1 cellular context compared by ENCODE assay signal in the genomic region with DNA sequence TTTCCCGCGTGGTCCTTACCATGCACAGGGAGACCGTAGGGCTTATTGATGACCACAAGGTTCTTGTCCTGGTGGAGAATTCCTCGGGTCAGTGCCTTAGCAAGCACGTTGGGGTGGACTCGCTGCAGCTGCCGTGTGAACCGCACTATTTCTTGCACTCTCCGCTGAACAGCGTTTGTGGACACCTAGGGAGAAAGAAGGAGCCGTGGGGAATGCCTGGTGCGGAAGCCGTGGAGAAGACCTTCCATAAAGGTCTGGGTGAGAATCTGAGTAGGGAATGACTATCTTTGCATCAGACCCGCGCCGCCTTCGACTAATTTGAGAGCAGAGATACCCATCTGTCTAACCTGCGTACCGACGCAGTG.
TF ChIP-seq lines count a peak whose summit lies in the region.

No MANE protein-coding gene starts in this region.

TF ChIP-seq in H1, 55 proteins besides CTCF, POLR2A, EP300 and RAD21:
- TF ChIP-seq ASH2L (IDR thresholded peaks at IDR 0.05; ENCODE audit: low read length) (no peak), HDAC2 (IDR thresholded peaks at IDR 0.05; ENCODE audit: borderline replicate concordance in 1 of 2, low read depth in 2 of 2, low read length in 2 of 2) (no peak), POLR2AphosphoS5 (IDR thresholded peaks at IDR 0.05; ENCODE audit: low read depth, low read length) (no peak), HDAC6 (IDR thresholded peaks at IDR 0.05; ENCODE audit: low read depth, low read length) (no peak), BRCA1 (IDR thresholded peaks at IDR 0.05; ENCODE audit: low read depth, low read length) (no peak), SP1 (IDR thresholded peaks at IDR 0.05; ENCODE audit: low read depth, low read length) (no peak), SP4 (IDR thresholded peaks at IDR 0.05; ENCODE audit: low read length) (no peak), TAF7 (optimal IDR thresholded peaks at IDR 0.05; ENCODE audit: borderline replicate concordance, low read depth, low read length) (no peak), CHD1 (IDR thresholded peaks at IDR 0.05; ENCODE audit: low read depth, low read length) (no peak), ATF3 (IDR thresholded peaks at IDR 0.05; ENCODE audit: insufficient read depth, low read depth, low read length) (no peak), GTF2F1 (IDR thresholded peaks at IDR 0.05; ENCODE audit: borderline replicate concordance, low read depth, low read length) (no peak), BCL11A (IDR thresholded peaks at IDR 0.05; ENCODE audit: low read depth in 2 of 2, low read length in 2 of 2) (no peak)
- TF ChIP-seq, protein P1, sequence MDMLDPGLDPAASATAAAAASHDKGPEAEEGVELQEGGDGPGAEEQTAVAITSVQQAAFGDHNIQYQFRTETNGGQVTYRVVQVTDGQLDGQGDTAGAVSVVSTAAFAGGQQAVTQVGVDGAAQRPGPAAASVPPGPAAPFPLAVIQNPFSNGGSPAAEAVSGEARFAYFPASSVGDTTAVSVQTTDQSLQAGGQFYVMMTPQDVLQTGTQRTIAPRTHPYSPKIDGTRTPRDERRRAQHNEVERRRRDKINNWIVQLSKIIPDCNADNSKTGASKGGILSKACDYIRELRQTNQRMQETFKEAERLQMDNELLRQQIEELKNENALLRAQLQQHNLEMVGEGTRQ (IDR thresholded peaks at IDR 0.05; ENCODE audit: low read length) = no peak
- TF ChIP-seq, protein P2, sequence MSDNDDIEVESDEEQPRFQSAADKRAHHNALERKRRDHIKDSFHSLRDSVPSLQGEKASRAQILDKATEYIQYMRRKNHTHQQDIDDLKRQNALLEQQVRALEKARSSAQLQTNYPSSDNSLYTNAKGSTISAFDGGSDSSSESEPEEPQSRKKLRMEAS (IDR thresholded peaks at IDR 0.05) = no peak
- TF ChIP-seq, protein P3, sequence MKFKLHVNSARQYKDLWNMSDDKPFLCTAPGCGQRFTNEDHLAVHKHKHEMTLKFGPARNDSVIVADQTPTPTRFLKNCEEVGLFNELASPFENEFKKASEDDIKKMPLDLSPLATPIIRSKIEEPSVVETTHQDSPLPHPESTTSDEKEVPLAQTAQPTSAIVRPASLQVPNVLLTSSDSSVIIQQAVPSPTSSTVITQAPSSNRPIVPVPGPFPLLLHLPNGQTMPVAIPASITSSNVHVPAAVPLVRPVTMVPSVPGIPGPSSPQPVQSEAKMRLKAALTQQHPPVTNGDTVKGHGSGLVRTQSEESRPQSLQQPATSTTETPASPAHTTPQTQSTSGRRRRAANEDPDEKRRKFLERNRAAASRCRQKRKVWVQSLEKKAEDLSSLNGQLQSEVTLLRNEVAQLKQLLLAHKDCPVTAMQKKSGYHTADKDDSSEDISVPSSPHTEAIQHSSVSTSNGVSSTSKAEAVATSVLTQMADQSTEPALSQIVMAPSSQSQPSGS (IDR thresholded peaks at IDR 0.05; ENCODE audit: low read length) = no peak
- TF ChIP-seq, protein P4, sequence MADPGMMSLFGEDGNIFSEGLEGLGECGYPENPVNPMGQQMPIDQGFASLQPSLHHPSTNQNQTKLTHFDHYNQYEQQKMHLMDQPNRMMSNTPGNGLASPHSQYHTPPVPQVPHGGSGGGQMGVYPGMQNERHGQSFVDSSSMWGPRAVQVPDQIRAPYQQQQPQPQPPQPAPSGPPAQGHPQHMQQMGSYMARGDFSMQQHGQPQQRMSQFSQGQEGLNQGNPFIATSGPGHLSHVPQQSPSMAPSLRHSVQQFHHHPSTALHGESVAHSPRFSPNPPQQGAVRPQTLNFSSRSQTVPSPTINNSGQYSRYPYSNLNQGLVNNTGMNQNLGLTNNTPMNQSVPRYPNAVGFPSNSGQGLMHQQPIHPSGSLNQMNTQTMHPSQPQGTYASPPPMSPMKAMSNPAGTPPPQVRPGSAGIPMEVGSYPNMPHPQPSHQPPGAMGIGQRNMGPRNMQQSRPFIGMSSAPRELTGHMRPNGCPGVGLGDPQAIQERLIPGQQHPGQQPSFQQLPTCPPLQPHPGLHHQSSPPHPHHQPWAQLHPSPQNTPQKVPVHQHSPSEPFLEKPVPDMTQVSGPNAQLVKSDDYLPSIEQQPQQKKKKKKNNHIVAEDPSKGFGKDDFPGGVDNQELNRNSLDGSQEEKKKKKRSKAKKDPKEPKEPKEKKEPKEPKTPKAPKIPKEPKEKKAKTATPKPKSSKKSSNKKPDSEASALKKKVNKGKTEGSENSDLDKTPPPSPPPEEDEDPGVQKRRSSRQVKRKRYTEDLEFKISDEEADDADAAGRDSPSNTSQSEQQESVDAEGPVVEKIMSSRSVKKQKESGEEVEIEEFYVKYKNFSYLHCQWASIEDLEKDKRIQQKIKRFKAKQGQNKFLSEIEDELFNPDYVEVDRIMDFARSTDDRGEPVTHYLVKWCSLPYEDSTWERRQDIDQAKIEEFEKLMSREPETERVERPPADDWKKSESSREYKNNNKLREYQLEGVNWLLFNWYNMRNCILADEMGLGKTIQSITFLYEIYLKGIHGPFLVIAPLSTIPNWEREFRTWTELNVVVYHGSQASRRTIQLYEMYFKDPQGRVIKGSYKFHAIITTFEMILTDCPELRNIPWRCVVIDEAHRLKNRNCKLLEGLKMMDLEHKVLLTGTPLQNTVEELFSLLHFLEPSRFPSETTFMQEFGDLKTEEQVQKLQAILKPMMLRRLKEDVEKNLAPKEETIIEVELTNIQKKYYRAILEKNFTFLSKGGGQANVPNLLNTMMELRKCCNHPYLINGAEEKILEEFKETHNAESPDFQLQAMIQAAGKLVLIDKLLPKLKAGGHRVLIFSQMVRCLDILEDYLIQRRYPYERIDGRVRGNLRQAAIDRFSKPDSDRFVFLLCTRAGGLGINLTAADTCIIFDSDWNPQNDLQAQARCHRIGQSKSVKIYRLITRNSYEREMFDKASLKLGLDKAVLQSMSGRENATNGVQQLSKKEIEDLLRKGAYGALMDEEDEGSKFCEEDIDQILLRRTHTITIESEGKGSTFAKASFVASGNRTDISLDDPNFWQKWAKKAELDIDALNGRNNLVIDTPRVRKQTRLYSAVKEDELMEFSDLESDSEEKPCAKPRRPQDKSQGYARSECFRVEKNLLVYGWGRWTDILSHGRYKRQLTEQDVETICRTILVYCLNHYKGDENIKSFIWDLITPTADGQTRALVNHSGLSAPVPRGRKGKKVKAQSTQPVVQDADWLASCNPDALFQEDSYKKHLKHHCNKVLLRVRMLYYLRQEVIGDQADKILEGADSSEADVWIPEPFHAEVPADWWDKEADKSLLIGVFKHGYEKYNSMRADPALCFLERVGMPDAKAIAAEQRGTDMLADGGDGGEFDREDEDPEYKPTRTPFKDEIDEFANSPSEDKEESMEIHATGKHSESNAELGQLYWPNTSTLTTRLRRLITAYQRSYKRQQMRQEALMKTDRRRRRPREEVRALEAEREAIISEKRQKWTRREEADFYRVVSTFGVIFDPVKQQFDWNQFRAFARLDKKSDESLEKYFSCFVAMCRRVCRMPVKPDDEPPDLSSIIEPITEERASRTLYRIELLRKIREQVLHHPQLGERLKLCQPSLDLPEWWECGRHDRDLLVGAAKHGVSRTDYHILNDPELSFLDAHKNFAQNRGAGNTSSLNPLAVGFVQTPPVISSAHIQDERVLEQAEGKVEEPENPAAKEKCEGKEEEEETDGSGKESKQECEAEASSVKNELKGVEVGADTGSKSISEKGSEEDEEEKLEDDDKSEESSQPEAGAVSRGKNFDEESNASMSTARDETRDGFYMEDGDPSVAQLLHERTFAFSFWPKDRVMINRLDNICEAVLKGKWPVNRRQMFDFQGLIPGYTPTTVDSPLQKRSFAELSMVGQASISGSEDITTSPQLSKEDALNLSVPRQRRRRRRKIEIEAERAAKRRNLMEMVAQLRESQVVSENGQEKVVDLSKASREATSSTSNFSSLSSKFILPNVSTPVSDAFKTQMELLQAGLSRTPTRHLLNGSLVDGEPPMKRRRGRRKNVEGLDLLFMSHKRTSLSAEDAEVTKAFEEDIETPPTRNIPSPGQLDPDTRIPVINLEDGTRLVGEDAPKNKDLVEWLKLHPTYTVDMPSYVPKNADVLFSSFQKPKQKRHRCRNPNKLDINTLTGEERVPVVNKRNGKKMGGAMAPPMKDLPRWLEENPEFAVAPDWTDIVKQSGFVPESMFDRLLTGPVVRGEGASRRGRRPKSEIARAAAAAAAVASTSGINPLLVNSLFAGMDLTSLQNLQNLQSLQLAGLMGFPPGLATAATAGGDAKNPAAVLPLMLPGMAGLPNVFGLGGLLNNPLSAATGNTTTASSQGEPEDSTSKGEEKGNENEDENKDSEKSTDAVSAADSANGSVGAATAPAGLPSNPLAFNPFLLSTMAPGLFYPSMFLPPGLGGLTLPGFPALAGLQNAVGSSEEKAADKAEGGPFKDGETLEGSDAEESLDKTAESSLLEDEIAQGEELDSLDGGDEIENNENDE (IDR thresholded peaks at IDR 0.05; ENCODE audit: insufficient replicate concordance, low read length) = no peak
